ENCODE assay signal across 1 cellular context in the genomic region with DNA sequence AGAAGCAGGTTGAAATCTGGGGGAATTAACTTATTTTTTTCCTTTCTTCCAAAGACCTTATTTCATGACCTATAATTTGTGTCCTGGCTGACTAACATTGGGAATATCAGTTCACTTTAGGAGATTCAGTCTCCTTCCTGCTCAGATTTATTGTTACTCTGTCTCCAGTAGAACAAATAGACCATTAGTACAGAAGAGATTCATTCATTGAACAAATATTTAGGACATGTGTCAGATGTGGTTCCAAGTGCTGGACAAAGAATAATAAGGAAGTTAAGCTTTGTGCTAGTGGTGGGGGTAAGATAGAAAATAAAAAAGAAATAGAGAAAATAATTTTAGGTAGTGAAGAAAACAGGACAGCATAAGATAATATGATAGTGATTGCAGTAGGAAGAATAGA.
TF ChIP-seq lines count a peak whose summit lies in the region.

No MANE protein-coding gene starts in this region.

TF ChIP-seq in GM12878, 131 proteins besides CTCF, POLR2A, EP300 and RAD21:
- no peak for TF ChIP-seq MAX (IDR thresholded peaks at IDR 0.05; ENCODE audit: low read depth, low read length)
- no peak for TF ChIP-seq NRF1 (conservative IDR thresholded peaks at IDR 0.05; ENCODE audit: low read depth, low read length)
- no peak for TF ChIP-seq GATAD2B (conservative IDR thresholded peaks at IDR 0.05; ENCODE audit: low read depth)
- no peak for TF ChIP-seq RBBP5 (conservative IDR thresholded peaks at IDR 0.05)
- TF ChIP-seq, protein P1, sequence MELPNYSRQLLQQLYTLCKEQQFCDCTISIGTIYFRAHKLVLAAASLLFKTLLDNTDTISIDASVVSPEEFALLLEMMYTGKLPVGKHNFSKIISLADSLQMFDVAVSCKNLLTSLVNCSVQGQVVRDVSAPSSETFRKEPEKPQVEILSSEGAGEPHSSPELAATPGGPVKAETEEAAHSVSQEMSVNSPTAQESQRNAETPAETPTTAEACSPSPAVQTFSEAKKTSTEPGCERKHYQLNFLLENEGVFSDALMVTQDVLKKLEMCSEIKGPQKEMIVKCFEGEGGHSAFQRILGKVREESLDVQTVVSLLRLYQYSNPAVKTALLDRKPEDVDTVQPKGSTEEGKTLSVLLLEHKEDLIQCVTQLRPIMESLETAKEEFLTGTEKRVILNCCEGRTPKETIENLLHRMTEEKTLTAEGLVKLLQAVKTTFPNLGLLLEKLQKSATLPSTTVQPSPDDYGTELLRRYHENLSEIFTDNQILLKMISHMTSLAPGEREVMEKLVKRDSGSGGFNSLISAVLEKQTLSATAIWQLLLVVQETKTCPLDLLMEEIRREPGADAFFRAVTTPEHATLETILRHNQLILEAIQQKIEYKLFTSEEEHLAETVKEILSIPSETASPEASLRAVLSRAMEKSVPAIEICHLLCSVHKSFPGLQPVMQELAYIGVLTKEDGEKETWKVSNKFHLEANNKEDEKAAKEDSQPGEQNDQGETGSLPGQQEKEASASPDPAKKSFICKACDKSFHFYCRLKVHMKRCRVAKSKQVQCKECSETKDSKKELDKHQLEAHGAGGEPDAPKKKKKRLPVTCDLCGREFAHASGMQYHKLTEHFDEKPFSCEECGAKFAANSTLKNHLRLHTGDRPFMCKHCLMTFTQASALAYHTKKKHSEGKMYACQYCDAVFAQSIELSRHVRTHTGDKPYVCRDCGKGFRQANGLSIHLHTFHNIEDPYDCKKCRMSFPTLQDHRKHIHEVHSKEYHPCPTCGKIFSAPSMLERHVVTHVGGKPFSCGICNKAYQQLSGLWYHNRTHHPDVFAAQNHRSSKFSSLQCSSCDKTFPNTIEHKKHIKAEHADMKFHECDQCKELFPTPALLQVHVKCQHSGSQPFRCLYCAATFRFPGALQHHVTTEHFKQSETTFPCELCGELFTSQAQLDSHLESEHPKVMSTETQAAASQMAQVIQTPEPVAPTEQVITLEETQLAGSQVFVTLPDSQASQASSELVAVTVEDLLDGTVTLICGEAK (IDR thresholded peaks at IDR 0.05; ENCODE audit: borderline replicate concordance): no peak
- no peak for TF ChIP-seq BCLAF1 (IDR thresholded peaks at IDR 0.05)
- TF ChIP-seq BACH1 (IDR thresholded peaks at IDR 0.05; ENCODE audit: borderline replicate concordance): no peak
- no peak for TF ChIP-seq NFXL1 (IDR thresholded peaks at IDR 0.05; ENCODE audit: borderline replicate concordance)
- TF ChIP-seq, protein P2, sequence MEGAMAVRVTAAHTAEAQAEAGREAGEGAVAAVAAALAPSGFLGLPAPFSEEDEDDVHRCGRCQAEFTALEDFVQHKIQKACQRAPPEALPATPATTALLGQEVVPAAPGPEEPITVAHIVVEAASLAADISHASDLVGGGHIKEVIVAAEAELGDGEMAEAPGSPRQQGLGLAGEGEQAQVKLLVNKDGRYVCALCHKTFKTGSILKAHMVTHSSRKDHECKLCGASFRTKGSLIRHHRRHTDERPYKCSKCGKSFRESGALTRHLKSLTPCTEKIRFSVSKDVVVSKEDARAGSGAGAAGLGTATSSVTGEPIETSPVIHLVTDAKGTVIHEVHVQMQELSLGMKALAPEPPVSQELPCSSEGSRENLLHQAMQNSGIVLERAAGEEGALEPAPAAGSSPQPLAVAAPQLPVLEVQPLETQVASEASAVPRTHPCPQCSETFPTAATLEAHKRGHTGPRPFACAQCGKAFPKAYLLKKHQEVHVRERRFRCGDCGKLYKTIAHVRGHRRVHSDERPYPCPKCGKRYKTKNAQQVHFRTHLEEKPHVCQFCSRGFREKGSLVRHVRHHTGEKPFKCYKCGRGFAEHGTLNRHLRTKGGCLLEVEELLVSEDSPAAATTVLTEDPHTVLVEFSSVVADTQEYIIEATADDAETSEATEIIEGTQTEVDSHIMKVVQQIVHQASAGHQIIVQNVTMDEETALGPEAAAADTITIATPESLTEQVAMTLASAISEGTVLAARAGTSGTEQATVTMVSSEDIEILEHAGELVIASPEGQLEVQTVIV (IDR thresholded peaks at IDR 0.05; ENCODE audit: borderline replicate concordance, partially characterized antibody): no peak
- TF ChIP-seq CREM (IDR thresholded peaks at IDR 0.05; ENCODE audit: low read depth): no peak
- no peak for TF ChIP-seq KDM1A (IDR thresholded peaks at IDR 0.05; ENCODE audit: borderline replicate concordance)
- no peak for TF ChIP-seq RUNX3 (IDR thresholded peaks at IDR 0.05; ENCODE audit: low read length)
- TF ChIP-seq NR2C1 (IDR thresholded peaks at IDR 0.05): no peak
- TF ChIP-seq, protein P3, sequence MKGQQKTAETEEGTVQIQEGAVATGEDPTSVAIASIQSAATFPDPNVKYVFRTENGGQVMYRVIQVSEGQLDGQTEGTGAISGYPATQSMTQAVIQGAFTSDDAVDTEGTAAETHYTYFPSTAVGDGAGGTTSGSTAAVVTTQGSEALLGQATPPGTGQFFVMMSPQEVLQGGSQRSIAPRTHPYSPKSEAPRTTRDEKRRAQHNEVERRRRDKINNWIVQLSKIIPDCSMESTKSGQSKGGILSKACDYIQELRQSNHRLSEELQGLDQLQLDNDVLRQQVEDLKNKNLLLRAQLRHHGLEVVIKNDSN (IDR thresholded peaks at IDR 0.05; ENCODE audit: borderline replicate concordance, extremely low read length, insufficient read depth, low read depth, low read length): no peak
- no peak for TF ChIP-seq ZNF274 (IDR thresholded peaks at IDR 0.05; ENCODE audit: insufficient read depth, insufficient read length)
